Comparison of ENCODE assay signal across 19 cellular contexts in genomic region chr6:31579119-31579505, GRCh38. TPM values are rescaled to one million over a fixed set of nuclear protein-coding genes. Genes with fewer than 3 reads are reported as not detected.
A peak's percentile ranks its signal among the peaks of the same experiment; 100 is the strongest.
DNase-seq lines count a peak whose midpoint lies in the region; ATAC-seq and TF ChIP-seq lines count a peak whose summit lies in the region.
"Had no signal": no experiment of that assay in that cellular context is flagged by ENCODE, and none has a peak within 500 bp of the region (broad histone marks: within the 10 kb centered on the region; RNA-seq: fewer than 3 reads in every experiment).

No MANE protein-coding gene starts in this region.

- peak overlapping the region; percentile 88 for H3K4me3 Mint-ChIP-seq in CD4-positive, alpha-beta T cell
- peak overlapping the region; percentile 66 to 100 for H3K4me3 Mint-ChIP-seq in activated T-cell treated with anti-CD3 and anti-CD28 coated beads, Interleukin-2, amount 50 U/mL, for 72 hours
- peak overlapping the region; percentile 97 for H3K4me3 Mint-ChIP-seq in memory B cell

- POLR2A ChIA-PET in CD4-positive, alpha-beta T cell (lab: Charles Lee): interaction anchor here (1.6 to 34.9 kb wide), 5 partner anchors 7 to 73 kb away, joined by 5 to 1160 read pairs (median 220); partner anchors contain the start of genes ATP6V1G2, BAG6, DDX39B and LST1

- TF ChIP-seq CTCF in CD4-positive, alpha-beta T cell (IDR thresholded peaks at IDR 0.05): no peak
- no peak for TF ChIP-seq CTCF in GM12865 (IDR thresholded peaks at IDR 0.05; ENCODE audit: insufficient read depth, low read depth, low read length, missing control alignments)

- H3K9me3 Mint-ChIP-seq in CD4-positive, alpha-beta T cell: no peaks in the 10 kb centered on the region
- no peaks in the 10 kb centered on the region for H3K9me3 Mint-ChIP-seq in activated T-cell treated with anti-CD3 and anti-CD28 coated beads, Interleukin-2, amount 50 U/mL, for 72 hours
- H3K9me3 Mint-ChIP-seq in memory B cell: no peaks in the 10 kb centered on the region

- peak overlapping the region; percentile 84 for H3K4me3 ChIP-seq in GM12865 (ENCODE audit: low read depth, low read length)
- H3K4me3 ChIP-seq: BLaER1, lung, thyroid gland had no signal

- no peak for DNase-seq in CD4-positive, alpha-beta T cell
- DNase-seq in GM12865 (ENCODE audit: low read depth): no peak
- DNase-seq in activated T-cell treated with anti-CD3 and anti-CD28 coated beads, Interleukin-2, amount 50 U/mL, for 72 hours: no peak
- DNase-seq in memory B cell (ENCODE audit: low spot score in 2 of 2): no peak
- no peak for DNase-seq in hepatic stellate cell (ENCODE audit: low spot score)
- DNase-seq: activated CD8-positive, alpha-beta memory T cell treated with anti-CD3 and anti-CD28 coated beads, Interleukin-2, amount 50 U/mL, for 4 hours; DMS79; GOT3; NCI-H187; NCI-H446 treated with DMSO at 0.1 percent for 48 hours; thyroid gland had no signal

- no peaks in the 10 kb centered on the region for H3K9me3 ChIP-seq in CD4-positive, alpha-beta T cell (ENCODE audit: control insufficient read depth, low read length)
- H3K9me3 ChIP-seq: BLaER1, thyroid gland had no signal

- no peaks in the 10 kb centered on the region for H3K27me3 Mint-ChIP-seq in CD4-positive, alpha-beta T cell
- no peaks in the 10 kb centered on the region for H3K27me3 Mint-ChIP-seq in activated T-cell treated with anti-CD3 and anti-CD28 coated beads, Interleukin-2, amount 50 U/mL, for 72 hours (ENCODE audit: low read depth)
- H3K27me3 Mint-ChIP-seq in memory B cell: no peaks in the 10 kb centered on the region

- H3K36me3 Mint-ChIP-seq in CD4-positive, alpha-beta T cell (ENCODE audit: low read depth): peaks cover 71% of the 10 kb centered on the region
- peaks cover 16 to 17% of the 10 kb centered on the region in 2 donors for H3K36me3 Mint-ChIP-seq in activated T-cell treated with anti-CD3 and anti-CD28 coated beads, Interleukin-2, amount 50 U/mL, for 72 hours (ENCODE audit: insufficient read depth in 2 of 2)
- H3K36me3 Mint-ChIP-seq in memory B cell: peaks cover 23% of the 10 kb centered on the region

- peak overlapping the region; percentile 85 for H3K27ac Mint-ChIP-seq in CD4-positive, alpha-beta T cell
- peak overlapping the region; percentile 92 for H3K27ac Mint-ChIP-seq in activated T-cell treated with anti-CD3 and anti-CD28 coated beads, Interleukin-2, amount 50 U/mL, for 72 hours
- peak overlapping the region; percentile 94 for H3K27ac Mint-ChIP-seq in memory B cell

- intact Hi-C loops in CD4-positive, alpha-beta T cell (cut with DNase I, micrococcal nuclease): no loop called here

- CTCF ChIA-PET in CD4-positive, alpha-beta T cell (lab: Charles Lee): interaction anchor here (3.6 to 16.9 kb wide), 3 partner anchors 10 to 30 kb away, joined by 38 to 353 read pairs (median 169); partner anchors contain the start of genes ATP6V1G2, NCR3 and NFKBIL1

- peaks cover 84% of the 10 kb centered on the region for H3K4me1 Mint-ChIP-seq in CD4-positive, alpha-beta T cell (ENCODE audit: low read depth)
- H3K4me1 Mint-ChIP-seq in activated T-cell treated with anti-CD3 and anti-CD28 coated beads, Interleukin-2, amount 50 U/mL, for 72 hours (ENCODE audit: low read depth): peaks cover 93% of the 10 kb centered on the region
- H3K4me1 Mint-ChIP-seq in memory B cell: peaks cover 45% of the 10 kb centered on the region

- no peak for ATAC-seq in CD4-positive, alpha-beta T cell (ENCODE audit: poor library complexity)
- no peak for ATAC-seq in activated T-cell treated with anti-CD3 and anti-CD28 coated beads, Interleukin-2, amount 50 U/mL, for 72 hours (replicated peaks in 1 of 2)
- ATAC-seq in memory B cell (ENCODE audit: low read depth) (no peak), SK-N-SH treated with all-trans-retinoic acid at 6 μM for 48 hours (no peak), GM21619 (IDR thresholded peaks at IDR 0.05; ENCODE audit: unreplicated experiment) (no peak), GM19351 (IDR thresholded peaks at IDR 0.05; ENCODE audit: unreplicated experiment) (no peak)

- H3K27ac ChIP-seq in CD4-positive, alpha-beta T cell (ENCODE audit: low read depth, low read length): peak overlapping the region; percentile 95
- H3K27ac ChIP-seq: BLaER1, thyroid gland had no signal

- no peaks in the 10 kb centered on the region for H3K27me3 ChIP-seq in CD4-positive, alpha-beta T cell (ENCODE audit: control insufficient read depth, insufficient read depth, low read length)
- H3K27me3 ChIP-seq: BLaER1, thyroid gland had no signal

TF ChIP-seq in SK-N-SH treated with all-trans-retinoic acid at 6 μM for 48 hours, 23 proteins besides CTCF, POLR2A, EP300 and RAD21:
- TF ChIP-seq ZNF70 (CRISPR knock-in tag; IDR thresholded peaks at IDR 0.05) (no peak), ARNTL (CRISPR knock-in tag; IDR thresholded peaks at IDR 0.05; ENCODE audit: borderline replicate concordance, low read depth) (no peak), ZFP30 (CRISPR knock-in tag; IDR thresholded peaks at IDR 0.05) (no peak), ISL1 (CRISPR knock-in tag; IDR thresholded peaks at IDR 0.05) (no peak)
TF ChIP-seq in SK-N-SH treated with all-trans-retinoic acid at 6 μM for 48 hours: peak in this region for 0.

RNA-seq across cellular contexts. Expression of gene LTB, which starts 3.1 kb away (rescaled TPM):
- total RNA-seq in CD4-positive, alpha-beta T cell: 100 to 1,000 TPM; 239 to 244 TPM
- 10 to 100 TPM; 43.4 to 61.8 TPM for total RNA-seq in activated T-cell treated with anti-CD3 and anti-CD28 coated beads, Interleukin-2, amount 50 U/mL, for 72 hours
- total RNA-seq: cerebellum, frontal cortex, thyroid gland had no signal

RNA-seq across cellular contexts. Expression of gene TNF, which starts 3.7 kb away (rescaled TPM):
- 10 to 100 TPM; 33.1 to 34.2 TPM for total RNA-seq in CD4-positive, alpha-beta T cell
- 10 to 100 TPM; 30.7 to 57.8 TPM for total RNA-seq in activated T-cell treated with anti-CD3 and anti-CD28 coated beads, Interleukin-2, amount 50 U/mL, for 72 hours
- total RNA-seq: endothelial cell of umbilical vein, frontal cortex had no signal

RNA-seq across cellular contexts. Expression of gene LST1, which starts 7.0 kb away (rescaled TPM):
- total RNA-seq in CD4-positive, alpha-beta T cell: 10 to 100 TPM in 1 of 2 experiments, 1 to 10 TPM in 1; 8.9 to 10.3 TPM
- 10 to 100 TPM; 24.6 to 27.0 TPM for total RNA-seq in activated T-cell treated with anti-CD3 and anti-CD28 coated beads, Interleukin-2, amount 50 U/mL, for 72 hours

RNA-seq across cellular contexts. Expression of gene LTA, which starts 7.0 kb away (rescaled TPM):
- 10 to 100 TPM; 15.4 to 16.7 TPM for total RNA-seq in CD4-positive, alpha-beta T cell
- 100 to 1,000 TPM in 1 of 2 donors, 10 to 100 TPM in 1; 77.2 to 110 TPM for total RNA-seq in activated T-cell treated with anti-CD3 and anti-CD28 coated beads, Interleukin-2, amount 50 U/mL, for 72 hours
- total RNA-seq: cerebellum, frontal cortex, thyroid gland had no signal

RNA-seq across cellular contexts. Expression of gene NCR3, which starts 13.7 kb away (rescaled TPM):
- total RNA-seq in CD4-positive, alpha-beta T cell: 1 to 10 TPM; 2.3 to 2.6 TPM
- 10 to 100 TPM; 15.0 to 24.7 TPM for total RNA-seq in activated T-cell treated with anti-CD3 and anti-CD28 coated beads, Interleukin-2, amount 50 U/mL, for 72 hours
- total RNA-seq: cerebellum, endothelial cell of umbilical vein, frontal cortex, thyroid gland had no signal
